Comparison of ENCODE assay signal across 1 cellular context in genomic region chr15:38453971-38454686, GRCh38.
TF ChIP-seq lines count a peak whose summit lies in the region.

Gene FAM98B, plus strand, starts transcription at chr15:38454127. Its CDS starts 35 bp downstream, at chr15:38454162.

TF ChIP-seq in K562, 482 proteins besides CTCF, POLR2A, EP300 and RAD21 (continued from another document and continues in another):
- TF ChIP-seq RBM14 (IDR thresholded peaks at IDR 0.05; ENCODE audit: borderline replicate concordance, insufficient read depth, low read depth, low read length), result no peak
- TF ChIP-seq MTA3 (IDR thresholded peaks at IDR 0.05; ENCODE audit: borderline replicate concordance), result peak; percentile 81
- no peak for TF ChIP-seq MCM5 (IDR thresholded peaks at IDR 0.05; ENCODE audit: low read depth)
- no peak for TF ChIP-seq NFYB (IDR thresholded peaks at IDR 0.05; ENCODE audit: extremely low read depth, insufficient read length)
- peak; percentile 72 for TF ChIP-seq PRDM10 (IDR thresholded peaks at IDR 0.05; ENCODE audit: partially characterized antibody)
- TF ChIP-seq ZNF518B (CRISPR knock-in tag; IDR thresholded peaks at IDR 0.05), result no peak
- TF ChIP-seq CREB5 (CRISPR knock-in tag; IDR thresholded peaks at IDR 0.05), result no peak
- TF ChIP-seq ZFP30 (CRISPR knock-in tag; IDR thresholded peaks at IDR 0.05; ENCODE audit: borderline replicate concordance), result no peak
- 0 out of 2 replicates have a peak, but pooled peaks have one; percentile 74 for TF ChIP-seq SMAD3 (CRISPR knock-in tag; conservative IDR thresholded peaks at IDR 0.05)
- TF ChIP-seq ZNF239 (CRISPR knock-in tag; IDR thresholded peaks at IDR 0.05), result peak; percentile 63; the same call in 1 of the 2 replicates
- TF ChIP-seq ZNF212 (CRISPR knock-in tag; IDR thresholded peaks at IDR 0.05), result no peak
- TF ChIP-seq RUNX1 (IDR thresholded peaks at IDR 0.05; ENCODE audit: low read depth), result no peak
- TF ChIP-seq CC2D1A (IDR thresholded peaks at IDR 0.05), result peak; percentile 69; the same call in 1 of the 2 replicates
- TF ChIP-seq TSHZ1 (CRISPR knock-in tag; IDR thresholded peaks at IDR 0.05), result no peak
- no peak for TF ChIP-seq TAF15 (IDR thresholded peaks at IDR 0.05; ENCODE audit: low read depth, low read length)
- no peak for TF ChIP-seq ZC3H4 (CRISPR knock-in tag; IDR thresholded peaks at IDR 0.05; ENCODE audit: borderline replicate concordance)
- TF ChIP-seq ZNF134 (CRISPR knock-in tag; conservative IDR thresholded peaks at IDR 0.05), result no peak
- TF ChIP-seq ZKSCAN1 (IDR thresholded peaks at IDR 0.05; ENCODE audit: low read depth, low read length), result peak; percentile 74; the same call in 1 of the 2 replicates
- peak; percentile 51; the same call in 1 of the 2 replicates for TF ChIP-seq ZNF584 (CRISPR knock-in tag; IDR thresholded peaks at IDR 0.05; ENCODE audit: low read depth)
- TF ChIP-seq SP2 (IDR thresholded peaks at IDR 0.05; ENCODE audit: extremely low read depth, low read depth, low read length, poor library complexity, severe bottlenecking), result no peak
- no peak for TF ChIP-seq TFAM (CRISPR knock-in tag; conservative IDR thresholded peaks at IDR 0.05)
- no peak for TF ChIP-seq MCM2 (IDR thresholded peaks at IDR 0.05; ENCODE audit: low read depth)
- no peak for TF ChIP-seq ELK1 (CRISPR knock-in tag; IDR thresholded peaks at IDR 0.05)
- TF ChIP-seq ARID1B (IDR thresholded peaks at IDR 0.05), result no peak
- no peak for TF ChIP-seq ZNF764 (CRISPR knock-in tag; IDR thresholded peaks at IDR 0.05; ENCODE audit: low read depth)
- TF ChIP-seq RBM15 (IDR thresholded peaks at IDR 0.05; ENCODE audit: insufficient read depth, low read length), result no peak
- TF ChIP-seq VEZF1 (CRISPR knock-in tag; IDR thresholded peaks at IDR 0.05), result peak; percentile 81
- TF ChIP-seq ZNF644 (tag; IDR thresholded peaks at IDR 0.05; ENCODE audit: low read depth), result no peak
- TF ChIP-seq ZBTB26 (CRISPR knock-in tag; IDR thresholded peaks at IDR 0.05), result no peak
- TF ChIP-seq ELF2 (CRISPR knock-in tag; IDR thresholded peaks at IDR 0.05), result no peak
- no peak for TF ChIP-seq PKNOX1 (IDR thresholded peaks at IDR 0.05)
- no peak for TF ChIP-seq POLR3G (IDR thresholded peaks at IDR 0.05; ENCODE audit: extremely low read depth, insufficient read length, insufficient replicate concordance)
- TF ChIP-seq MEF2A (IDR thresholded peaks at IDR 0.05; ENCODE audit: control insufficient read depth, low read depth, low read length), result no peak
- no peak; the same call in 1 of the 2 replicates for TF ChIP-seq GATAD2A (IDR thresholded peaks at IDR 0.05)
- TF ChIP-seq TCF3 (CRISPR knock-in tag; IDR thresholded peaks at IDR 0.05), result no peak; the same call in 1 of the 2 replicates
- TF ChIP-seq STAG1 (CRISPR knock-in tag; IDR thresholded peaks at IDR 0.05; ENCODE audit: borderline replicate concordance), result no peak
- TF ChIP-seq ETS2 (tag; IDR thresholded peaks at IDR 0.05; ENCODE audit: borderline replicate concordance, poor library complexity, severe bottlenecking), result no peak
- TF ChIP-seq TBP (optimal IDR thresholded peaks at IDR 0.05; ENCODE audit: low read depth, low read length), result peak; percentile 93
- TF ChIP-seq CCNT2 (IDR thresholded peaks at IDR 0.05; ENCODE audit: borderline replicate concordance, extremely low read depth, insufficient read length, low read depth, low read length), result peak; percentile 22
- TF ChIP-seq TRIM28 (IDR thresholded peaks at IDR 0.05), result 0 out of 2 replicates have a peak, but pooled peaks have one; percentile 53
- no peak for TF ChIP-seq ZSCAN32 (CRISPR knock-in tag; IDR thresholded peaks at IDR 0.05)
- TF ChIP-seq ZBTB34 (CRISPR knock-in tag; IDR thresholded peaks at IDR 0.05), result no peak
